Comparison of ENCODE assay signal across 9 cellular contexts in genomic region chr6:11241793-11242201, GRCh38. TPM values are rescaled to one million over a fixed set of nuclear protein-coding genes. Genes with fewer than 3 reads are reported as not detected.
DNase-seq lines count a peak whose midpoint lies in the region; ATAC-seq and TF ChIP-seq lines count a peak whose summit lies in the region.
"Had no signal": no experiment of that assay in that cellular context is flagged by ENCODE, and none has a peak within 500 bp of the region (broad histone marks: within the 10 kb centered on the region; RNA-seq: fewer than 3 reads in every experiment).

No MANE protein-coding gene starts in this region.

- no peaks in the 10 kb centered on the region for H3K9me3 ChIP-seq in left ventricle myocardium inferior (replicated peaks)

- H3K9me3 Mint-ChIP-seq in activated CD4-positive, alpha-beta T cell treated with anti-CD3 and anti-CD28 coated beads, Interleukin-2, amount 10 ng/mL, durations not matched to agents 24 days and 14 days, result peaks cover 7% of the 10 kb centered on the region

- peaks cover 17% of the 10 kb centered on the region for H3K4me1 Mint-ChIP-seq in activated CD4-positive, alpha-beta T cell treated with anti-CD3 and anti-CD28 coated beads, Interleukin-2, amount 10 ng/mL, durations not matched to agents 24 days and 14 days

- H3K27me3 Mint-ChIP-seq in activated CD4-positive, alpha-beta T cell treated with anti-CD3 and anti-CD28 coated beads, Interleukin-2, amount 10 ng/mL, durations not matched to agents 24 days and 14 days, result no peaks in the 10 kb centered on the region
- H3K27me3 Mint-ChIP-seq: B cell had no signal

- no peak overlapping the region for H3K27ac ChIP-seq in left ventricle myocardium inferior (replicated peaks)

- in situ Hi-C loops in astrocyte of the cerebellum (cut with HindIII; ENCODE audit: low sequenced_read_pairs), result no loop called here

- intact Hi-C loops in left ventricle myocardium inferior (cut with micrococcal nuclease), result no loop called here
- intact Hi-C loops in activated CD4-positive, alpha-beta T cell treated with anti-CD3 and anti-CD28 coated beads, Interleukin-2, amount 10 ng/mL, durations not matched to agents 24 days and 14 days (cut with micrococcal nuclease), result no loop called here

- TF ChIP-seq CTCF in astrocyte of the cerebellum (IDR thresholded peaks at IDR 0.05; ENCODE audit: low read depth, low read length, missing control alignments) (peak; percentile 90), left ventricle myocardium inferior (IDR thresholded peaks at IDR 0.05; ENCODE audit: borderline replicate concordance) (peak; percentile 64)

- H3K36me3 ChIP-seq in left ventricle myocardium inferior, result no peaks in the 10 kb centered on the region

- H3K4me3 ChIP-seq in astrocyte of the cerebellum (ENCODE audit: low read depth, low read length) (no peak overlapping the region), left ventricle myocardium inferior (no peak overlapping the region)

- H3K27ac Mint-ChIP-seq in activated CD4-positive, alpha-beta T cell treated with anti-CD3 and anti-CD28 coated beads, Interleukin-2, amount 10 ng/mL, durations not matched to agents 24 days and 14 days, result no peak overlapping the region
- H3K27ac Mint-ChIP-seq: B cell had no signal

- ATAC-seq in GM19395 (IDR thresholded peaks at IDR 0.05; ENCODE audit: unreplicated experiment) (no peak), HG03521 (IDR thresholded peaks at IDR 0.05; ENCODE audit: unreplicated experiment) (no peak)

- peaks cover 40% of the 10 kb centered on the region for H3K36me3 Mint-ChIP-seq in activated CD4-positive, alpha-beta T cell treated with anti-CD3 and anti-CD28 coated beads, Interleukin-2, amount 10 ng/mL, durations not matched to agents 24 days and 14 days (ENCODE audit: low read depth)

- H3K4me1 ChIP-seq in left ventricle myocardium inferior, result no peaks in the 10 kb centered on the region

- no peak overlapping the region for H3K4me3 Mint-ChIP-seq in activated CD4-positive, alpha-beta T cell treated with anti-CD3 and anti-CD28 coated beads, Interleukin-2, amount 10 ng/mL, durations not matched to agents 24 days and 14 days
- H3K4me3 Mint-ChIP-seq: B cell had no signal

- peak; percentile 64 for DNase-seq in AG08396 (ENCODE audit: low spot score)
- DNase-seq in astrocyte of the cerebellum (ENCODE audit: low read depth), result no peak
- peak; percentile 36 for DNase-seq in left ventricle myocardium inferior
- peak; percentile 7 for DNase-seq in occipital lobe (lab: John Stamatoyannopoulos, UW)
- no peak for DNase-seq in activated gamma-delta T cell treated with Interleukin-2 at 50 U/mL for 16 hours
- DNase-seq in activated CD4-positive, alpha-beta T cell treated with anti-CD3 and anti-CD28 coated beads, Interleukin-2, amount 10 ng/mL, durations not matched to agents 24 days and 14 days, result no peak

- no peaks in the 10 kb centered on the region for H3K27me3 ChIP-seq in left ventricle myocardium inferior (ENCODE audit: low read depth)

RNA-seq across cellular contexts. Expression of gene NEDD9, which starts 9.3 kb away (rescaled TPM):
- total RNA-seq in left ventricle myocardium inferior (28.1 TPM), occipital lobe (19.2 TPM)
- total RNA-seq in activated CD4-positive, alpha-beta T cell treated with anti-CD3 and anti-CD28 coated beads, Interleukin-2, amount 10 ng/mL, durations not matched to agents 24 days and 14 days, result 31.9 and 36.9 TPM in 2 replicates

Comparison
In these comparisons a context has a peak if more than half of its experiments do, and no peak if none do; other contexts are left out.
1. DNase-seq: peak in AG08396 (single experiment), left ventricle myocardium inferior (single experiment) and occipital lobe (single experiment); none in astrocyte of the cerebellum (single experiment), activated gamma-delta T cell treated with Interleukin-2 at 50 U/mL for 16 hours (single experiment) and activated CD4-positive, alpha-beta T cell treated with anti-CD3 and anti-CD28 coated beads, Interleukin-2, amount 10 ng/mL, durations not matched to agents 24 days and 14 days (single experiment).